26 cellular contexts compared by ENCODE assay signal in genomic region chrX:51954592-51954991, GRCh38.
"Had no signal": no experiment of that assay in that cellular context is flagged by ENCODE, and none has a peak within 500 bp of the region (broad histone marks: within the 10 kb centered on the region; RNA-seq: fewer than 3 reads in every experiment).

No MANE protein-coding gene starts in this region.

- H3K4me3 Mint-ChIP-seq: activated CD4-positive, alpha-beta T cell treated with anti-CD3 and anti-CD28 coated beads, Interleukin-2, amount 10 ng/mL, durations not matched to agents 24 days and 14 days; activated CD8-positive, alpha-beta T cell treated with anti-CD3 and anti-CD28 coated beads for 36 hours; activated naive CD4-positive, alpha-beta T cell treated with anti-CD3 and anti-CD28 coated beads for 36 hours; activated T-cell treated with anti-CD3 and anti-CD28 coated beads, Interleukin-2, amount 50 U/mL, for 72 hours; activated T-helper 17 cell treated with anti-CD3 and anti-CD28 coated beads, Interleukin-2, amount 50 U/mL, for 72 hours; central memory CD8-positive, alpha-beta T cell; T-helper 1 cell treated with Interleukin-12 subunit alpha and Interleukin-12 subunit beta and Interleukin-4 antibody, amounts not matched to agents 30 μg/mL and 1 μg/mL, for 36 hours; T-helper 2 cell treated with Interferon-gamma antibody and Interleukin-4, amounts not matched to agents 5 μg/mL and 100 μg/mL, for 36 hours had no signal

- H3K36me3 ChIP-seq: adrenal gland, cardiac muscle cell, SJCRH30 had no signal

- H3K27me3 ChIP-seq: adrenal gland, cardiac muscle cell, SJCRH30 had no signal

- H3K4me1 ChIP-seq: adrenal gland, SJCRH30 had no signal

- H3K9me3 Mint-ChIP-seq: activated CD4-positive, alpha-beta T cell treated with anti-CD3 and anti-CD28 coated beads, Interleukin-2, amount 10 ng/mL, durations not matched to agents 24 days and 14 days; activated naive CD4-positive, alpha-beta T cell treated with anti-CD3 and anti-CD28 coated beads for 36 hours; central memory CD8-positive, alpha-beta T cell; T-helper 1 cell treated with Interleukin-12 subunit alpha and Interleukin-12 subunit beta and Interleukin-4 antibody, amounts not matched to agents 30 μg/mL and 1 μg/mL, for 36 hours; T-helper 2 cell treated with Interferon-gamma antibody and Interleukin-4, amounts not matched to agents 5 μg/mL and 100 μg/mL, for 36 hours had no signal

- H3K4me3 ChIP-seq: adrenal gland, cardiac muscle cell, SJCRH30, SK-N-MC had no signal

- FAIRE-seq: TTC549 had no signal

- ATAC-seq: activated CD8-positive, alpha-beta T cell treated with anti-CD3 and anti-CD28 coated beads for 36 hours had no signal

- H3K27me3 Mint-ChIP-seq: activated CD4-positive, alpha-beta T cell treated with anti-CD3 and anti-CD28 coated beads, Interleukin-2, amount 10 ng/mL, durations not matched to agents 24 days and 14 days had no signal

- H3K27ac ChIP-seq: adrenal gland, cardiac muscle cell, SJCRH30, SK-N-MC had no signal

- H3K9me3 ChIP-seq: adrenal gland, SJCRH30 had no signal

- H3K4me1 Mint-ChIP-seq: activated CD4-positive, alpha-beta T cell treated with anti-CD3 and anti-CD28 coated beads, Interleukin-2, amount 10 ng/mL, durations not matched to agents 24 days and 14 days; activated T-helper 17 cell treated with anti-CD3 and anti-CD28 coated beads, Interleukin-2, amount 50 U/mL, for 72 hours; central memory CD8-positive, alpha-beta T cell had no signal

- DNase-seq: activated CD4-positive, alpha-beta T cell treated with anti-CD3 and anti-CD28 coated beads, Interleukin-2, amount 10 ng/mL, durations not matched to agents 24 days and 14 days; activated CD4-positive, alpha-beta T cell treated with anti-CD3 and anti-CD28 coated beads, Interleukin-2, amount 50 U/mL, for 4 hours; activated CD8-positive, alpha-beta T cell treated with anti-CD3 and anti-CD28 coated beads for 36 hours; activated effector memory CD4-positive, alpha-beta T cell treated with anti-CD3 and anti-CD28 coated beads, Interleukin-2, amount 50 U/mL, for 16 hours; activated naive CD4-positive, alpha-beta T cell treated with anti-CD3 and anti-CD28 coated beads for 36 hours; activated T-cell treated with anti-CD3 and anti-CD28 coated beads, Interleukin-2, amount 50 U/mL, for 1 hour; activated T-cell treated with anti-CD3 and anti-CD28 coated beads, Interleukin-2, amount 50 U/mL, for 72 hours; adrenal gland; anterior cingulate cortex; KG1; NCI-H187; NCI-H2029 treated with DMSO at 0.1 percent for 48 hours; NCI-H2171; NCI-H510A; NCI-H526; OCI-M1; SHP77 had no signal

- H3K27ac Mint-ChIP-seq: activated CD8-positive, alpha-beta T cell treated with anti-CD3 and anti-CD28 coated beads for 36 hours; activated naive CD4-positive, alpha-beta T cell treated with anti-CD3 and anti-CD28 coated beads for 36 hours; activated naive CD4-positive, alpha-beta T cell treated with anti-CD3 and anti-CD28 coated beads, Interleukin-2, amount 50 U/mL, for 72 hours; activated T-cell treated with anti-CD3 and anti-CD28 coated beads, Interleukin-2, amount 50 U/mL, for 72 hours; activated T-helper 17 cell treated with anti-CD3 and anti-CD28 coated beads, Interleukin-2, amount 50 U/mL, for 72 hours; T-helper 1 cell treated with Interleukin-12 subunit alpha and Interleukin-12 subunit beta and Interleukin-4 antibody, amounts not matched to agents 30 μg/mL and 1 μg/mL, for 36 hours; T-helper 2 cell treated with Interferon-gamma antibody and Interleukin-4, amounts not matched to agents 5 μg/mL and 100 μg/mL, for 36 hours had no signal
